In genomic region chr2:207767461-207768167, GRCh38 we compare ENCODE assay signal across 8 cellular contexts. TPM values are rescaled to one million over a fixed set of nuclear protein-coding genes. Genes with fewer than 3 reads are reported as not detected.
DNase-seq lines count a peak whose midpoint lies in the region; ATAC-seq, FAIRE-seq and TF ChIP-seq lines count a peak whose summit lies in the region.

No MANE protein-coding gene starts in this region.

- peak overlapping the region; percentile 96 to 97 for H3K4me3 Mint-ChIP-seq in H9

- H3K27ac ChIP-seq in A549: peak overlapping the region; percentile 94 to 96
- no peak overlapping the region for H3K27ac ChIP-seq in H9 (ENCODE audit: insufficient read length, low read depth, low read length)
- H3K27ac ChIP-seq in skin epidermis: peak overlapping the region in 2 of 21 experiments; percentile 7 to 81

- H3K23ac ChIP-seq in H9 (ENCODE audit: insufficient read length, low read depth, low read length): no peak overlapping the region

- CTCF ChIA-PET in A549 (lab: Yijun Ruan, JAX): interaction anchor here (0.6 to 8.2 kb wide), 32 partner anchors 8 to 301 kb away, joined by 3 to 82 read pairs (median 4); partner anchors contain the start of gene PLEKHM3

- TF ChIP-seq RAD21 in A549 (conservative IDR thresholded peaks at IDR 0.05 in 1 of 2, IDR thresholded peaks at IDR 0.05 in 1 of 2): peak; percentile 81 to 90

- H3K27me3 ChIP-seq in H9 (ENCODE audit: insufficient read depth, low read length) (no peaks in the 10 kb centered on the region), adipocyte (replicated peaks; ENCODE audit: control insufficient read depth, insufficient read depth, low read length) (no peaks in the 10 kb centered on the region)

- no peaks in the 10 kb centered on the region for H3K27me3 Mint-ChIP-seq in H9 (ENCODE audit: low read depth)

- peaks cover 8% of the 10 kb centered on the region for H4K20me1 ChIP-seq in H9 (ENCODE audit: control insufficient read depth, insufficient read depth, insufficient read length)

- TF ChIP-seq CTCF in A549 (IDR thresholded peaks at IDR 0.05): peak; percentile 65
- peak; percentile 57 for TF ChIP-seq CTCF in H9 (conservative IDR thresholded peaks at IDR 0.05)

- H3K23me2 ChIP-seq in H9 (ENCODE audit: insufficient read length, low read depth, low read length, poor library complexity, severe bottlenecking): peaks cover 35% of the 10 kb centered on the region

- POLR2A ChIA-PET in A549 (lab: Yijun Ruan, JAX): no interaction called here

- no peaks in the 10 kb centered on the region for H3K79me1 ChIP-seq in H9 (ENCODE audit: insufficient read depth, low read depth, low read length, poor library complexity, severe bottlenecking)

- no peak; the same call in 1 of the 2 replicates for TF ChIP-seq POLR2A in A549 (IDR thresholded peaks at IDR 0.05; ENCODE audit: low read length)

- H2BK20ac ChIP-seq in H9 (ENCODE audit: low read depth, low read length, poor library complexity, severe bottlenecking): no peak overlapping the region

- H3T11ph ChIP-seq in H9 (ENCODE audit: low read length): no peak overlapping the region

- no peak overlapping the region for H4K5ac ChIP-seq in H9 (ENCODE audit: insufficient read length, low read depth, low read length)

- H3K27ac Mint-ChIP-seq in H9: peak overlapping the region; percentile 18 to 96 (median 72); a peak in 5 of 7 replicates

- TF ChIP-seq EP300 in A549 (IDR thresholded peaks at IDR 0.05): no peak

- H3K4me1 ChIP-seq in A549: peaks cover 47% of the 10 kb centered on the region
- peaks cover 15% of the 10 kb centered on the region; the same call in 1 of the 2 replicates for H3K4me1 ChIP-seq in H9 (ENCODE audit: insufficient read depth, low read length)
- H3K4me1 ChIP-seq in adipocyte (ENCODE audit: control insufficient read depth, insufficient read depth, low read length): peaks cover 42% of the 10 kb centered on the region

- peak overlapping the region; percentile 4 for H3K18ac ChIP-seq in H9 (ENCODE audit: insufficient read length, low read depth, low read length)

- H3K36me3 ChIP-seq in adipocyte (ENCODE audit: control insufficient read depth, insufficient read depth, low read length, severe bottlenecking): peaks cover 28% of the 10 kb centered on the region

- FAIRE-seq in A549 (lab: Jason Lieb, UNC): no peak

- H3K14ac ChIP-seq in H9 (ENCODE audit: insufficient read depth, low read length): peak overlapping the region; percentile 4; the same call in 1 of the 2 replicates

- ATAC-seq in A549: peak; percentile 52 to 66
- ATAC-seq in HG03342 (IDR thresholded peaks at IDR 0.05; ENCODE audit: unreplicated experiment): no peak

- no peak overlapping the region for H3K9ac ChIP-seq in H9 (ENCODE audit: extremely low read depth, insufficient read length, low read length)
- peak overlapping the region; percentile 94 for H3K9ac ChIP-seq in adipocyte (ENCODE audit: low read length)

- H3K36me3 Mint-ChIP-seq in H9 (ENCODE audit: insufficient read depth in 1 of 3, low read depth in 3 of 3): peaks cover 24 to 59% (median 53%) of the 10 kb centered on the region in 3 experiments

- H2BK5ac ChIP-seq in H9 (ENCODE audit: insufficient read length, low read length): no peak overlapping the region

- peaks cover 60 to 77% of the 10 kb centered on the region in 2 experiments for H3K4me1 Mint-ChIP-seq in H9

- WGBS in A549 (ENCODE audit: missing lambda C conversion rate): 77% methylated on average over 40 of the region's 56 CpGs
- WGBS in H9 (ENCODE audit: extremely low coverage, insufficient read length, low lambda C conversion rate): no CpG with 5 or more reads among the region's 56 CpGs

- H3K4me3 ChIP-seq in A549: peak overlapping the region; percentile 88
- H3K4me3 ChIP-seq in adipocyte (ENCODE audit: low read length): peak overlapping the region; percentile 95
- H3K4me3 ChIP-seq in iPS-18c (ENCODE audit: insufficient read depth, low read depth, low read length): peak overlapping the region; percentile 71
- H3K4me3 ChIP-seq in skin epidermis: peak overlapping the region; percentile 55 to 84 (median 75)

- DNase-seq in A549 (ENCODE audit: low read depth in 1 of 2, low spot score in 1 of 2) (peak; percentile 53 to 81), H9 (peak; percentile 71), adipocyte (ENCODE audit: low read depth) (peak; percentile 27), A172 (ENCODE audit: low spot score) (no peak), NCI-H2081 treated with DMSO at 0.1 percent for 48 hours (lab: John Stamatoyannopoulos, UW) (no peak)

- no peak overlapping the region for H4K8ac ChIP-seq in H9 (replicated peaks; ENCODE audit: insufficient read length, low read depth, low read length)

- no peak overlapping the region for H2AFZ ChIP-seq in H9 (ENCODE audit: low read length)

- no peak overlapping the region for H4K91ac ChIP-seq in H9 (ENCODE audit: insufficient read length, low read depth, low read length)

- no peak overlapping the region for H2AK5ac ChIP-seq in H9 (ENCODE audit: insufficient read length, low read length)

- no peaks in the 10 kb centered on the region for H3K9me3 ChIP-seq in A549
- no peaks in the 10 kb centered on the region for H3K9me3 ChIP-seq in H9 (ENCODE audit: control insufficient read depth, low read depth, low read length)
- no peaks in the 10 kb centered on the region for H3K9me3 ChIP-seq in adipocyte (ENCODE audit: control insufficient read depth, low read length)
- H3K9me3 ChIP-seq in iPS-18c (ENCODE audit: control insufficient read depth, insufficient read depth, low read length): no peaks in the 10 kb centered on the region

- no peak overlapping the region for H2BK15ac ChIP-seq in H9 (ENCODE audit: low read depth, low read length)

- no peak overlapping the region for H3K56ac ChIP-seq in H9 (ENCODE audit: insufficient read length, low read depth, low read length)

- no peaks in the 10 kb centered on the region; a peak in 1 of 5 replicates for H3K9me3 Mint-ChIP-seq in H9

- no peak overlapping the region for H2BK120ac ChIP-seq in H9 (ENCODE audit: low read depth, low read length, poor library complexity, severe bottlenecking)

- H3K4me2 ChIP-seq in A549: peak overlapping the region; percentile 100
- H3K4me2 ChIP-seq in H9 (ENCODE audit: insufficient read depth, insufficient read length, low read length): peak overlapping the region; percentile 90

- H3K4ac ChIP-seq in H9 (ENCODE audit: low read depth, low read length): no peak overlapping the region

- H3K79me2 ChIP-seq in H9 (ENCODE audit: insufficient read depth, low read length): peaks cover 39% of the 10 kb centered on the region; the same call in 1 of the 2 replicates

- no peak overlapping the region for H2BK12ac ChIP-seq in H9 (ENCODE audit: insufficient read length, low read depth, low read length)

TF ChIP-seq in A549, 52 proteins besides CTCF, POLR2A, EP300 and RAD21:
- no peak for TF ChIP-seq GATA3 (IDR thresholded peaks at IDR 0.05; ENCODE audit: borderline replicate concordance)
- TF ChIP-seq MAFK (IDR thresholded peaks at IDR 0.05; ENCODE audit: partially characterized antibody): no peak
- no peak for TF ChIP-seq NFE2L2 (conservative IDR thresholded peaks at IDR 0.05; ENCODE audit: low read length)
- TF ChIP-seq SMC3 (IDR thresholded peaks at IDR 0.05): peak; percentile 95

RNA-seq across cellular contexts. Expression of gene FZD5, which starts 2.1 kb away (rescaled TPM):
- polyA plus RNA-seq in A549 (2011; rRNA removed) (6.7 and 7.5 TPM in 2 replicates), A549 (2017; fragmentation: RNase III; extraction: RNeasy Plus Mini Kit Qiagen cat#74134 plus additional on column Dnase treatment) (3.9 to 4.9 TPM (median 4.9 TPM) in 3 replicates)
- polyA plus RNA-seq in A549 (2012; cell fraction: cytosol; rRNA removed): 2.5 and 4.2 TPM in 2 replicates
- 3.3 and 4.4 TPM in 2 replicates for polyA plus RNA-seq in A549 (2012; cell fraction: nucleus; rRNA removed)
- 8.3 and 8.9 TPM in 2 replicates for polyA minus RNA-seq in A549 (2011; rRNA and poly(A)+ RNA removed)
- total RNA-seq in H9 (2021): 120 and 122 TPM in 2 replicates
- 6.5 and 7.0 TPM in 2 replicates for total RNA-seq in A172 (2014; rRNA removed; shearing (Covaris generic))

RNA-seq across cellular contexts. Expression of gene CCNYL1, which starts 56.2 kb away (rescaled TPM):
- polyA plus RNA-seq in A549 (2011; rRNA removed) (31.6 and 38.7 TPM in 2 replicates), A549 (2017; fragmentation: RNase III; extraction: RNeasy Plus Mini Kit Qiagen cat#74134 plus additional on column Dnase treatment) (16.9 to 20.8 TPM (median 17.7 TPM) in 3 replicates)
- polyA plus RNA-seq in A549 (2012; cell fraction: cytosol; rRNA removed): 13.0 and 14.8 TPM in 2 replicates
- 9.4 and 12.8 TPM in 2 replicates for polyA plus RNA-seq in A549 (2012; cell fraction: nucleus; rRNA removed)
- polyA minus RNA-seq in A549 (2011; rRNA and poly(A)+ RNA removed): 9.6 and 11.0 TPM in 2 replicates
- 27.0 and 28.1 TPM in 2 replicates for total RNA-seq in H9 (2021)
- 4.9 and 5.5 TPM in 2 replicates for total RNA-seq in A172 (2014; rRNA removed; shearing (Covaris generic))

Comparison
In these comparisons a context has a peak if more than half of its experiments do, and no peak if none do; other contexts are left out.
1. DNase-seq: peak in A549 (2 of 2), H9 (single experiment) and adipocyte (single experiment); none in A172 (single experiment) and NCI-H2081 treated with DMSO at 0.1 percent for 48 hours (single experiment).
2. RNA of gene FZD5, which starts 2.1 kb away (total RNA-seq): 120 to 122 TPM in H9; 6.5 to 7.0 TPM in A172; every median in the first group is over 10 times any median in the second.
3. Peak in every context shown above with its lines, with median percentiles within 50 percentile points of each other: H3K4me3 ChIP-seq.